Comparison of ENCODE assay signal across 14 cellular contexts in the genomic region with DNA sequence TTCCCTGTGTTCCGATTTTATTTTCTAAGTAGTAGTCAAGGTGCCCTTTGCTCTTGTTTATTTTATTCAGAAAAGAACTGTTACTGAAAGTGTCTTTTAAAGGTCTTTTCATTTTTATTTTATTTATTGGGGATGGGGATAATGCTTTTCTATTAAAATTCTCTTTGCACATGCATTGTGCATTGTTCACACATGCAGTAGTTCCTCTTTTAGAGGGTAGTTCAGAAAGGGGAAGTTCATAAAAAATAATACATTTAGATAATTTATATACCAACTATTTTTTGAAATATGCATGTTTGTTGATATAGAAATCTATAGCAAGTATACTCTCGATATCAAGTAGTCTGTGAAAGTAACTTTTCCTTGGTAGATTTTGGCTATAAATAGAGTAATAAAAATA. TPM values are rescaled to one million over a fixed set of nuclear protein-coding genes. Genes with fewer than 3 reads are reported as not detected.
"Had no signal": no experiment of that assay in that cellular context is flagged by ENCODE, and none has a peak within 500 bp of the region (broad histone marks: within the 10 kb centered on the region; RNA-seq: fewer than 3 reads in every experiment).

No MANE protein-coding gene starts in this region.

- H3K4me3 Mint-ChIP-seq: activated CD4-positive, alpha-beta T cell treated with anti-CD3 and anti-CD28 coated beads, Interleukin-2, amount 10 ng/mL, durations not matched to agents 24 days and 14 days; activated naive CD8-positive, alpha-beta T cell; brain; naive thymus-derived CD4-positive, alpha-beta T cell had no signal

- H3K36me3 Mint-ChIP-seq: activated naive CD8-positive, alpha-beta T cell; brain had no signal

- H3K27ac Mint-ChIP-seq: activated CD4-positive, alpha-beta T cell treated with anti-CD3 and anti-CD28 coated beads, Interleukin-2, amount 10 ng/mL, durations not matched to agents 24 days and 14 days; activated naive CD8-positive, alpha-beta T cell; brain; naive thymus-derived CD4-positive, alpha-beta T cell had no signal

- DNase-seq: activated CD4-positive, alpha-beta T cell treated with anti-CD3 and anti-CD28 coated beads, Interleukin-2, amount 10 ng/mL, durations not matched to agents 24 days and 14 days; activated CD4-positive, CD25-positive, alpha-beta regulatory T cell; activated gamma-delta T cell treated with Interleukin-2 at 50 U/mL for 16 hours; amygdala; central memory CD4-positive, alpha-beta T cell; colonic mucosa; left lung; mammary epithelial cell; naive thymus-derived CD4-positive, alpha-beta T cell; pancreas; stimulated activated CD4-positive, alpha-beta T cell treated with anti-CD3 and anti-CD28 coated beads, Interleukin-1b, Interleukin-23, amount 100 ng/mL, for 48 hours had no signal

- H3K9me3 Mint-ChIP-seq: activated CD4-positive, alpha-beta T cell treated with anti-CD3 and anti-CD28 coated beads, Interleukin-2, amount 10 ng/mL, durations not matched to agents 24 days and 14 days had no signal

- ATAC-seq: left lung; naive thymus-derived CD4-positive, alpha-beta T cell; pancreas had no signal

RNA-seq across cellular contexts. Expression of gene GPC5, which starts 3.5 kb away (rescaled TPM):
- polyA plus RNA-seq: esophagus; naive thymus-derived CD4-positive, alpha-beta T cell had no signal
